Comparison of ENCODE assay signal across 12 cellular contexts in genomic region chr3:107794664-107795443, GRCh38.
A peak's percentile ranks its signal among the peaks of the same experiment; 100 is the strongest.
DNase-seq lines count a peak whose midpoint lies in the region; ATAC-seq, FAIRE-seq and TF ChIP-seq lines count a peak whose summit lies in the region.
"Had no signal": no experiment of that assay in that cellular context is flagged by ENCODE, and none has a peak within 500 bp of the region (broad histone marks: within the 10 kb centered on the region; RNA-seq: fewer than 3 reads in every experiment).

No MANE protein-coding gene starts in this region.

- H3K9me3 Mint-ChIP-seq in natural killer cell, result no peaks in the 10 kb centered on the region
- no peaks in the 10 kb centered on the region for H3K9me3 Mint-ChIP-seq in naive thymus-derived CD8-positive, alpha-beta T cell
- H3K9me3 Mint-ChIP-seq: CD4-positive, CD25-positive, alpha-beta regulatory T cell had no signal

- in situ Hi-C loops in HepG2 (cut with HindIII; ENCODE audit: extremely low pct_ligation_motif_present, low pct_unique_long_range_greater_than_20kb), result no loop called here
- in situ Hi-C loops in K562 (cut with MboI), result no loop called here

- BruUV-seq in HepG2 (replicated peaks; lab: Mats Ljungman, UMichigan) (no TSS peak), K562 (replicated peaks; lab: Mats Ljungman, UMichigan) (no TSS peak)

- no peak for TF ChIP-seq EP300 in HepG2 (IDR thresholded peaks at IDR 0.05; ENCODE audit: low read depth in 2 of 2, low read length in 2 of 2)
- no peak for TF ChIP-seq EP300 in HepG2 (CRISPR knock-in tag; IDR thresholded peaks at IDR 0.05; ENCODE audit: borderline replicate concordance)
- no peak for TF ChIP-seq EP300 in K562 (IDR thresholded peaks at IDR 0.05; ENCODE audit: low read length)

- CTCF ChIA-PET in HepG2 (lab: Yijun Ruan, JAX; ENCODE audit: low intra/inter-chr PET ratio, low total read pairs), result no interaction called here
- CTCF ChIA-PET in K562 (lab: Yijun Ruan, JAX; ENCODE audit: low intra/inter-chr PET ratio), result no interaction called here

- intact Hi-C loops in HepG2 (cut with micrococcal nuclease; ENCODE audit: unreplicated experiment) (no loop called here), right lobe of liver (cut with DNase I) (no loop called here), K562 (cut with micrococcal nuclease) (no loop called here), uterus (cut with DNase I; ENCODE audit: low total_unique reads) (no loop called here), natural killer cell (cut with micrococcal nuclease) (no loop called here)

- H3K36me3 Mint-ChIP-seq in natural killer cell, result peaks cover 25% of the 10 kb centered on the region
- peaks cover 8 to 82% (median 14%) of the 10 kb centered on the region in 3 donors for H3K36me3 Mint-ChIP-seq in naive thymus-derived CD8-positive, alpha-beta T cell

- H3K4me3 Mint-ChIP-seq in natural killer cell, result no peak overlapping the region
- H3K4me3 Mint-ChIP-seq in naive thymus-derived CD8-positive, alpha-beta T cell, result no peak overlapping the region
- H3K4me3 Mint-ChIP-seq: CD4-positive, CD25-positive, alpha-beta regulatory T cell had no signal

- ATAC-seq in HepG2, result no peak; the same call in 2 of the 3 replicates
- ATAC-seq in right lobe of liver, result no peak
- no peak for ATAC-seq in K562
- peak; percentile 42 for ATAC-seq in left lobe of liver
- no peak for ATAC-seq in natural killer cell
- no peak for ATAC-seq in naive thymus-derived CD8-positive, alpha-beta T cell

- H3K9me3 ChIP-seq in HepG2 (ENCODE audit: low read length) (no peaks in the 10 kb centered on the region), right lobe of liver (no peaks in the 10 kb centered on the region), K562 (replicated peaks; ENCODE audit: control insufficient read depth, insufficient read depth, low read depth, low read length) (no peaks in the 10 kb centered on the region), uterus (no peaks in the 10 kb centered on the region)

- TF ChIP-seq POLR2A in HepG2 (IDR thresholded peaks at IDR 0.05; ENCODE audit: insufficient read depth in 1 of 2, low read depth in 2 of 2, low read length in 2 of 2) (no peak), right lobe of liver (IDR thresholded peaks at IDR 0.05) (no peak), K562 (conservative IDR thresholded peaks at IDR 0.05) (no peak), uterus (IDR thresholded peaks at IDR 0.05) (no peak)

- H3K27ac ChIP-seq in HepG2 (ENCODE audit: extremely low read length, insufficient read depth, low read length) (no peak overlapping the region), right lobe of liver (no peak overlapping the region), K562 (ENCODE audit: extremely low read depth, low read depth, low read length) (no peak overlapping the region), uterus (peak overlapping the region in 1 of 2 donors; percentile 34)

- no peaks in the 10 kb centered on the region for H3K9me1 ChIP-seq in K562 (ENCODE audit: control insufficient read depth, insufficient read depth, low read length)

- H3K27ac Mint-ChIP-seq in natural killer cell, result no peak overlapping the region
- H3K27ac Mint-ChIP-seq in naive thymus-derived CD8-positive, alpha-beta T cell, result peak overlapping the region in 5 of 10 donors; percentile 32 to 85 (median 39)

- H3K4me3 ChIP-seq in HepG2 (replicated peaks in 1 of 3; ENCODE audit: insufficient read depth in 1 of 3, low read depth in 2 of 3, low read length in 3 of 3), result no peak overlapping the region
- H3K4me3 ChIP-seq in right lobe of liver, result no peak overlapping the region
- no peak overlapping the region for H3K4me3 ChIP-seq in K562
- no peak overlapping the region for H3K4me3 ChIP-seq in uterus

- TF ChIP-seq CTCF in HepG2 (CRISPR knock-in tag; IDR thresholded peaks at IDR 0.05), result no peak
- peak in 2 of 4 donors; percentile 13 to 29 for TF ChIP-seq CTCF in right lobe of liver (IDR thresholded peaks at IDR 0.05)
- peak in 2 of 3 experiments; percentile 11 to 14; a peak in 2 of 6 replicates for TF ChIP-seq CTCF in K562 (IDR thresholded peaks at IDR 0.05 in 2 of 3, conservative IDR thresholded peaks at IDR 0.05 in 1 of 3; ENCODE audit: insufficient read depth in 2 of 3, low read depth in 1 of 3, low read length in 3 of 3)
- TF ChIP-seq CTCF in uterus (IDR thresholded peaks at IDR 0.05), result peak in 2 of 4 experiments; percentile 16 to 17
- no peak for TF ChIP-seq CTCF in natural killer cell (IDR thresholded peaks at IDR 0.05)

- H3K4me2 ChIP-seq in HepG2 (ENCODE audit: low read depth, low read length) (no peak overlapping the region), K562 (ENCODE audit: insufficient read depth, low read length) (no peak overlapping the region)

- 96% methylated on average over 8 of the region's 8 CpGs for WGBS in HepG2 (ENCODE audit: low lambda C conversion rate)
- whole genome bisulfite sequencing in right lobe of liver (ENCODE audit: insufficient coverage, low coverage, low lambda C conversion rate, missing lambda C conversion rate), result 78% methylated on average over 7 of the region's 8 CpGs
- WGBS in K562 (ENCODE audit: insufficient coverage, low coverage, missing lambda C conversion rate), result 77% methylated on average over 8 of the region's 8 CpGs

- DNase-seq in HepG2 (ENCODE audit: low spot score) (no peak), right lobe of liver (no peak), K562 (ENCODE audit: extremely low read depth in 1 of 4, low spot score in 3 of 4) (no peak), left lobe of liver (ENCODE audit: low spot score) (no peak), uterus (peak; percentile 48 to 51), natural killer cell (no peak), NCI-H510A treated with DMSO at 0.1 percent for 48 hours (lab: John Stamatoyannopoulos, UW) (no peak)
- no peak for DNase-seq in naive thymus-derived CD8-positive, alpha-beta T cell
- DNase-seq: activated B cell treated with CpG ODN at 0.5 μM for 24 hours; activated gamma-delta T cell treated with Interleukin-2 at 50 U/mL for 16 hours; CD4-positive, CD25-positive, alpha-beta regulatory T cell; NCI-H748 treated with DMSO at 0.1 percent for 48 hours had no signal

- POLR2A ChIA-PET in HepG2 (lab: Yijun Ruan, JAX) (no interaction called here), K562 (lab: Yijun Ruan, JAX) (no interaction called here)
- POLR2A ChIA-PET in naive thymus-derived CD8-positive, alpha-beta T cell (lab: Charles Lee), result no interaction called here

- H3K36me3 ChIP-seq in HepG2 (replicated peaks in 1 of 2; ENCODE audit: control insufficient read depth in 1 of 2, insufficient read depth in 2 of 2, low read length in 2 of 2) (peaks cover 8 to 30% of the 10 kb centered on the region in 2 experiments), right lobe of liver (peaks cover 0 to 3% (median 0%) of the 10 kb centered on the region in 4 donors), K562 (ENCODE audit: control insufficient read depth, insufficient read depth, low read length) (peaks cover 5% of the 10 kb centered on the region; the same call in 1 of the 3 replicates), uterus (no peaks in the 10 kb centered on the region)

- H3K9ac ChIP-seq in HepG2 (ENCODE audit: insufficient read depth, low read depth, low read length) (no peak overlapping the region), K562 (ENCODE audit: insufficient read depth in 1 of 2, low read depth in 2 of 2, low read length in 2 of 2) (no peak overlapping the region)

- H3K27me3 Mint-ChIP-seq in natural killer cell (ENCODE audit: low read depth in 2 of 2), result no peaks in the 10 kb centered on the region
- H3K27me3 Mint-ChIP-seq in naive thymus-derived CD8-positive, alpha-beta T cell, result no peaks in the 10 kb centered on the region
- H3K27me3 Mint-ChIP-seq: activated B cell treated with CpG ODN at 0.5 μM for 24 hours; CD4-positive, CD25-positive, alpha-beta regulatory T cell had no signal

- FAIRE-seq in HepG2 (lab: Jason Lieb, UNC) (no peak), K562 (lab: Jason Lieb, UNC) (no peak)

- H4K20me1 ChIP-seq in HepG2 (ENCODE audit: insufficient read depth, low read length) (no peaks in the 10 kb centered on the region), K562 (replicated peaks; ENCODE audit: control insufficient read depth, insufficient read depth, low read length) (no peaks in the 10 kb centered on the region)

- H3K79me2 ChIP-seq in HepG2 (ENCODE audit: insufficient read depth, low read length), result no peaks in the 10 kb centered on the region
- H3K79me2 ChIP-seq in K562 (ENCODE audit: control insufficient read depth, insufficient read depth, low read length), result no peaks in the 10 kb centered on the region

- peaks cover 14% of the 10 kb centered on the region for H3K4me1 ChIP-seq in HepG2 (ENCODE audit: insufficient read depth, low read length)
- peaks cover 0 to 7% (median 1%) of the 10 kb centered on the region in 4 donors for H3K4me1 ChIP-seq in right lobe of liver
- no peaks in the 10 kb centered on the region for H3K4me1 ChIP-seq in K562 (replicated peaks in 1 of 2; ENCODE audit: control insufficient read depth in 2 of 2, insufficient read depth in 2 of 2, low read length in 2 of 2)
- no peaks in the 10 kb centered on the region for H3K4me1 ChIP-seq in uterus

- no peak for TF ChIP-seq RAD21 in HepG2 (CRISPR knock-in tag; IDR thresholded peaks at IDR 0.05)
- peak in 1 of 2 experiments; percentile 29; a peak in 1 of 4 replicates for TF ChIP-seq RAD21 in K562 (CRISPR knock-in tag; conservative IDR thresholded peaks at IDR 0.05 in 1 of 2, IDR thresholded peaks at IDR 0.05 in 1 of 2)

- H2AFZ ChIP-seq in HepG2 (ENCODE audit: low read length), result no peak overlapping the region
- no peak overlapping the region for H2AFZ ChIP-seq in K562 (ENCODE audit: low read depth, low read length)

- H3K4me1 Mint-ChIP-seq in natural killer cell, result peaks cover 15 to 21% of the 10 kb centered on the region in 2 donors
- H3K4me1 Mint-ChIP-seq in naive thymus-derived CD8-positive, alpha-beta T cell, result peaks cover 13 to 27% (median 20%) of the 10 kb centered on the region in 4 donors

- H3K27me3 ChIP-seq in HepG2 (ENCODE audit: control insufficient read depth in 1 of 2, insufficient read depth in 2 of 2, low read length in 2 of 2), result no peaks in the 10 kb centered on the region
- no peaks in the 10 kb centered on the region for H3K27me3 ChIP-seq in right lobe of liver
- no peaks in the 10 kb centered on the region for H3K27me3 ChIP-seq in K562 (ENCODE audit: control insufficient read depth in 2 of 2, insufficient read depth in 2 of 2, low read length in 2 of 2)
- H3K27me3 ChIP-seq in uterus, result no peaks in the 10 kb centered on the region

TF ChIP-seq in HepG2, 621 proteins besides CTCF, POLR2A, EP300 and RAD21:
- peak; percentile 29; the same call in 1 of the 2 replicates for TF ChIP-seq STAG1 (CRISPR knock-in tag; IDR thresholded peaks at IDR 0.05)
- TF ChIP-seq ZNF607 (CRISPR knock-in tag; IDR thresholded peaks at IDR 0.05; ENCODE audit: borderline replicate concordance), result no peak

TF ChIP-seq in K562, 482 proteins besides CTCF, POLR2A, EP300 and RAD21 (continues in another document):
- TF ChIP-seq CHD1 (IDR thresholded peaks at IDR 0.05; ENCODE audit: low read length) (no peak), MTF1 (CRISPR knock-in tag; IDR thresholded peaks at IDR 0.05; ENCODE audit: borderline replicate concordance) (no peak), RB1 (IDR thresholded peaks at IDR 0.05; ENCODE audit: low read depth) (no peak)

Comparison
In these comparisons a context has a peak if more than half of its experiments do, and no peak if none do; other contexts are left out.
1. DNase-seq: peak in uterus (2 of 2); none in HepG2 (single experiment), right lobe of liver (0 of 3), K562 (0 of 4), left lobe of liver (single experiment), natural killer cell (single experiment), NCI-H510A treated with DMSO at 0.1 percent for 48 hours (single experiment) and naive thymus-derived CD8-positive, alpha-beta T cell (0 of 10).
2. CTCF ChIP-seq: peak in K562 (2 of 3); none in HepG2 (single experiment) and natural killer cell (single experiment).
3. Of the 241 proteins assayed by ChIP-seq in both HepG2 and K562: peak only in HepG2: STAG1; only in K562: CTCF; in both: none; in neither: 238; mixed calls (peak in some experiments, not most) for 1.